ENCODE assay signal across 13 cellular contexts in the genomic region with DNA sequence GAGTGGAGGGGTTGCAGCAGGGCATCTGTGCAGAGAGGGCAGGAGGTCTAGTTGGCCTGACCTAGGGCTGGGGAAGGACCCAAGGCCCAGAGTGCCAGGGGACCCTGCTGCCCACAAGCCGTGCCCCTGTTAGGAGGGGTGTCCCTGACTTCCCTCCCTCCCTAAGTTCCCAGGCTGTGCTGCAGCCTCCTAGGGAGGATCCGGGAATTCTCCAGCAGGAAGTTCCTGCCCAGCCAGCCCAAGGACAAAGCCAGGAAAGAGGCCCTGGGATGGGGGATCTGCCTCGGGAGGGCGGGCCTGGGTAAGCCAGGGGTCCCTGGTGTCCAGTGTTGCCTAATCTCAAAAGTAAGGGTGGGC. TPM values are rescaled to one million over a fixed set of nuclear protein-coding genes. Genes with fewer than 3 reads are reported as not detected.
DNase-seq lines count a peak whose midpoint lies in the region; ATAC-seq and TF ChIP-seq lines count a peak whose summit lies in the region.
"Had no signal": no experiment of that assay in that cellular context is flagged by ENCODE, and none has a peak within 500 bp of the region (broad histone marks: within the 10 kb centered on the region; RNA-seq: fewer than 3 reads in every experiment).

No MANE protein-coding gene starts in this region.

- peak overlapping the region; percentile 47 for H2AK5ac ChIP-seq in IMR-90 (ENCODE audit: low read depth, low read length)

- 0% methylated on average over 1 of the region's 4 CpGs; no CpG with 5 or more reads in 1 of the 2 experiments for WGBS in IMR-90 (ENCODE audit: extremely low coverage in 2 of 2, insufficient read length in 1 of 2), 2 experiments

- peaks cover 14% of the 10 kb centered on the region for H3K9me1 ChIP-seq in IMR-90 (ENCODE audit: insufficient read depth, low read length)

- TF ChIP-seq CTCF in IMR-90 (conservative IDR thresholded peaks at IDR 0.05; ENCODE audit: low read depth, low read length) (no peak), left lung (IDR thresholded peaks at IDR 0.05) (no peak), gastrocnemius medialis (IDR thresholded peaks at IDR 0.05 in 4 of 5, conservative IDR thresholded peaks at IDR 0.05 in 1 of 5) (no peak), MM.1S (IDR thresholded peaks at IDR 0.05; ENCODE audit: low read length) (no peak)

- TF ChIP-seq RAD21 in IMR-90 (IDR thresholded peaks at IDR 0.05; ENCODE audit: low read length): no peak

- no peaks in the 10 kb centered on the region for H3K9me2 ChIP-seq in MM.1S (replicated peaks; ENCODE audit: insufficient read depth, low read length)
- H3K9me2 ChIP-seq: SK-N-SH had no signal

- peak overlapping the region; percentile 67; the same call in 1 of the 2 replicates for H2BK20ac ChIP-seq in IMR-90 (ENCODE audit: low read depth, low read length)

- H3K36me3 ChIP-seq in IMR-90 (ENCODE audit: control insufficient read depth, insufficient read depth, low read length) (no peaks in the 10 kb centered on the region), duodenal mucosa (ENCODE audit: control insufficient read depth in 1 of 2, insufficient read depth in 2 of 2, low read length in 2 of 2) (no peaks in the 10 kb centered on the region), left lung (no peaks in the 10 kb centered on the region), gastrocnemius medialis (no peaks in the 10 kb centered on the region), MM.1S (replicated peaks; ENCODE audit: insufficient read depth, low read length) (no peaks in the 10 kb centered on the region)
- H3K36me3 ChIP-seq: neutrophil had no signal

- CTCF ChIA-PET in IMR-90 (lab: Yijun Ruan, JAX): interaction anchor here (1.0 to 1.6 kb wide), 7 partner anchors 32 to 122 kb away, joined by 3 to 21 read pairs (median 4); partner anchors contain the start of gene ITPR3

- no peak overlapping the region for H3K23ac ChIP-seq in IMR-90 (ENCODE audit: low read depth, low read length)

- DNase-seq in IMR-90 (no peak), left lung (no peak), gastrocnemius medialis (no peak), MM.1S (no peak), C1 segment of cervical spinal cord (lab: John Stamatoyannopoulos, UW) (no peak)
- DNase-seq: activated CD4-positive, CD25-positive, alpha-beta regulatory T cell; KG1; NCI-H187 treated with DMSO at 0.1 percent for 48 hours had no signal

- intact Hi-C loops in IMR-90 (cut with micrococcal nuclease) (loop anchor here (1.0 to 5.0 kb wide), 5 partner anchors 84 to 565 kb away; no protein-coding TSS in a partner anchor), left lung (cut with DNase I) (no loop called here), gastrocnemius medialis (cut with DNase I; ENCODE audit: low total_unique reads) (loop anchor here (1.0 to 10.0 kb wide), 5 partner anchors 18 to 565 kb away; partner anchors contain the start of gene LEMD2)

- no peak for ATAC-seq in IMR-90 (ENCODE audit: low read depth)
- ATAC-seq in left lung: no peak
- no peak for ATAC-seq in gastrocnemius medialis
- no peak for ATAC-seq in GM21717 (IDR thresholded peaks at IDR 0.05; ENCODE audit: unreplicated experiment)
- no peak for ATAC-seq in GM21515 (IDR thresholded peaks at IDR 0.05; ENCODE audit: unreplicated experiment)

- no peak overlapping the region for H3K56ac ChIP-seq in IMR-90 (ENCODE audit: extremely low read depth, insufficient read depth, low read length)

- POLR2A ChIA-PET in IMR-90 (lab: Charles Lee; ENCODE audit: unreplicated experiment): no interaction called here

- no peak overlapping the region for H3K18ac ChIP-seq in IMR-90 (ENCODE audit: low read depth, low read length)

- no peaks in the 10 kb centered on the region for H3F3A ChIP-seq in MM.1S (ENCODE audit: insufficient read depth, low read length)

- no peaks in the 10 kb centered on the region for H3K79me1 ChIP-seq in IMR-90 (ENCODE audit: low read depth in 1 of 2, low read length in 2 of 2)

- in situ Hi-C loops in IMR-90 (cut with MboI; ENCODE audit: low sequenced_read_pairs): loop anchor here (5.0 to 10.0 kb wide), 3 partner anchors 113 to 565 kb away; no protein-coding TSS in a partner anchor
- in situ Hi-C loops in gastrocnemius medialis (cut with MboI; ENCODE audit: low sequenced_read_pairs in 4 of 4): loop anchor here (5.0 to 10.0 kb wide), 6 partner anchors 45 to 175 kb away; no protein-coding TSS in a partner anchor

- H3K9me3 ChIP-seq in IMR-90 (ENCODE audit: control insufficient read depth, insufficient read depth, low read length) (no peaks in the 10 kb centered on the region), duodenal mucosa (ENCODE audit: control insufficient read depth in 1 of 2, low read length in 2 of 2) (no peaks in the 10 kb centered on the region), left lung (no peaks in the 10 kb centered on the region), gastrocnemius medialis (no peaks in the 10 kb centered on the region), MM.1S (replicated peaks; ENCODE audit: insufficient read depth, low read length) (no peaks in the 10 kb centered on the region)
- H3K9me3 ChIP-seq: neutrophil, SK-N-SH had no signal

- no peak overlapping the region for H4K5ac ChIP-seq in IMR-90 (ENCODE audit: low read depth, low read length)

- H3K27ac ChIP-seq in IMR-90 (ENCODE audit: insufficient read depth, low read length): no peak overlapping the region
- peak overlapping the region; percentile 91 for H3K27ac ChIP-seq in duodenal mucosa (ENCODE audit: low read depth, low read length)
- H3K27ac ChIP-seq in left lung: peak overlapping the region; percentile 79 to 83
- peak overlapping the region; percentile 92 to 95 (median 94) for H3K27ac ChIP-seq in gastrocnemius medialis
- H3K27ac ChIP-seq in MM.1S (ENCODE audit: low read length): no peak overlapping the region
- H3K27ac ChIP-seq: neutrophil had no signal

- H3K4me2 ChIP-seq in IMR-90 (ENCODE audit: low read depth, low read length) (no peak overlapping the region), MM.1S (ENCODE audit: low read depth, low read length) (no peak overlapping the region)

- H3K9ac ChIP-seq in IMR-90 (ENCODE audit: low read depth, low read length) (no peak overlapping the region), duodenal mucosa (ENCODE audit: low read depth in 1 of 2, low read length in 2 of 2) (peak overlapping the region in 1 of 2 donors; percentile 58), MM.1S (ENCODE audit: low read length) (no peak overlapping the region)

- dilution Hi-C loops in IMR-90 (cut with HindIII; ENCODE audit: low sequenced_read_pairs, unreplicated experiment): no loop called here

- 0 out of 3 replicates have a peak overlapping the region, but pooled peaks have one; percentile 62 for H2BK15ac ChIP-seq in IMR-90 (ENCODE audit: low read depth, low read length)

- BruUV-seq in IMR-90 (replicated peaks; lab: Mats Ljungman, UMichigan): no TSS peak

- H3K27me3 ChIP-seq in IMR-90 (ENCODE audit: control insufficient read depth, insufficient read depth, low read length) (no peaks in the 10 kb centered on the region), duodenal mucosa (ENCODE audit: control insufficient read depth in 1 of 2, insufficient read depth in 2 of 2, low read length in 2 of 2) (no peaks in the 10 kb centered on the region), left lung (peaks cover 0 to 19% of the 10 kb centered on the region in 2 donors), gastrocnemius medialis (no peaks in the 10 kb centered on the region), MM.1S (replicated peaks; ENCODE audit: insufficient read depth, low read length) (no peaks in the 10 kb centered on the region)

- peak overlapping the region; percentile 95; the same call in 1 of the 2 replicates for H2BK120ac ChIP-seq in IMR-90 (ENCODE audit: low read depth, low read length)

- no peaks in the 10 kb centered on the region for H4K20me1 ChIP-seq in IMR-90 (ENCODE audit: insufficient read depth, low read length)
- H4K20me1 ChIP-seq in MM.1S (ENCODE audit: insufficient read depth, low read length): no peaks in the 10 kb centered on the region

- H2BK5ac ChIP-seq in IMR-90 (ENCODE audit: low read depth, low read length, poor library complexity, severe bottlenecking): no peak overlapping the region

- peak overlapping the region; percentile 46 for H3K4ac ChIP-seq in IMR-90 (ENCODE audit: low read depth, low read length)

- TF ChIP-seq POLR2A in IMR-90 (IDR thresholded peaks at IDR 0.05; ENCODE audit: low read depth, low read length): no peak
- no peak for TF ChIP-seq POLR2A in gastrocnemius medialis (IDR thresholded peaks at IDR 0.05)

- no peak overlapping the region for H3K14ac ChIP-seq in IMR-90 (replicated peaks; ENCODE audit: low read depth, low read length)

- H3K4me1 ChIP-seq in IMR-90 (ENCODE audit: control insufficient read depth, insufficient read depth, low read length) (peaks cover 15% of the 10 kb centered on the region), duodenal mucosa (ENCODE audit: control insufficient read depth in 1 of 2, insufficient read depth in 2 of 2, low read length in 2 of 2) (peaks cover 39 to 45% of the 10 kb centered on the region in 2 donors), left lung (peaks cover 27 to 41% of the 10 kb centered on the region in 2 donors), gastrocnemius medialis (peaks cover 33 to 39% of the 10 kb centered on the region in 2 donors), MM.1S (ENCODE audit: low read length) (peaks cover 19% of the 10 kb centered on the region)

- no peak overlapping the region; the same call in 1 of the 2 replicates for H4K91ac ChIP-seq in IMR-90 (ENCODE audit: insufficient read depth, low read depth, low read length)

- no peak overlapping the region for H3K4me3 ChIP-seq in IMR-90 (ENCODE audit: insufficient read depth, low read depth, low read length)
- no peak overlapping the region for H3K4me3 ChIP-seq in duodenal mucosa (ENCODE audit: low read depth in 1 of 2, low read length in 2 of 2)
- H3K4me3 ChIP-seq in left lung: no peak overlapping the region
- H3K4me3 ChIP-seq in gastrocnemius medialis: no peak overlapping the region
- H3K4me3 ChIP-seq in MM.1S (ENCODE audit: low read length): no peak overlapping the region

- H2AK9ac ChIP-seq in IMR-90 (replicated peaks; ENCODE audit: low read depth, low read length, poor library complexity): peak overlapping the region; percentile 99

- H2AFZ ChIP-seq in IMR-90 (replicated peaks; ENCODE audit: low read length, poor library complexity): peak overlapping the region; percentile 96
- H2AFZ ChIP-seq in MM.1S (ENCODE audit: low read length): no peak overlapping the region

- H4K8ac ChIP-seq in IMR-90 (ENCODE audit: low read depth in 2 of 2, low read length in 2 of 2): peak overlapping the region in 1 of 2 experiments; percentile 46; a peak in 2 of 4 replicates

- no peaks in the 10 kb centered on the region for H3K79me2 ChIP-seq in MM.1S (ENCODE audit: low read length)

RNA-seq across cellular contexts. Expression of gene BAK1, which starts 9.3 kb away (rescaled TPM):
- 12.0 and 12.5 TPM in 2 replicates for total RNA-seq in IMR-90 (2012; rRNA removed)
- polyA plus RNA-seq in IMR-90 (2012; rRNA removed): 18.2 and 19.0 TPM in 2 replicates
- 10.5 and 18.3 TPM in 2 replicates for polyA plus RNA-seq in IMR-90 (2012; cell fraction: cytosol; rRNA removed)
- 14.4 and 24.2 TPM in 2 replicates for polyA plus RNA-seq in IMR-90 (2012; cell fraction: nucleus; rRNA removed; ENCODE audit: low replicate concordance)
- total RNA-seq in left lung: 10 to 100 TPM; 26.5 to 27.0 TPM
- 10 to 100 TPM in 1 of 4 donors, 1 to 10 TPM in 3; 5.8 to 11.7 (median 8.2) TPM for total RNA-seq in gastrocnemius medialis

RNA-seq across cellular contexts. Expression of gene ITPR3, which starts 31.8 kb away (rescaled TPM):
- total RNA-seq in IMR-90 (2012; rRNA removed) (1.6 and 1.7 TPM in 2 replicates), left lung (100 to 1,000 TPM; 107 to 147 TPM), gastrocnemius medialis (1 to 10 TPM; 1.9 to 6.8 (median 4.2) TPM)
- 3.7 and 4.1 TPM in 2 replicates for polyA plus RNA-seq in IMR-90 (2012; rRNA removed)
- 1.3 and 3.6 TPM in 2 replicates for polyA plus RNA-seq in IMR-90 (2012; cell fraction: cytosol; rRNA removed)
- polyA plus RNA-seq in IMR-90 (2012; cell fraction: nucleus; rRNA removed; ENCODE audit: low replicate concordance): 20.9 and 27.8 TPM in 2 replicates

Comparison
In these comparisons a context has a peak if more than half of its experiments do, and no peak if none do; other contexts are left out.
1. H3K27ac ChIP-seq: peak in duodenal mucosa (single experiment), left lung (2 of 2) and gastrocnemius medialis (4 of 4); none in IMR-90 (single experiment) and MM.1S (single experiment).
2. RNA of gene ITPR3, which starts 31.8 kb away (total RNA-seq): 107 to 147 TPM in left lung; 1.9 to 6.8 TPM in gastrocnemius medialis and 1.6 to 1.7 TPM in IMR-90; every median in the first group is over 10 times any median in the second.
3. intact Hi-C loops: an anchor here in IMR-90 (1.0 to 5.0 kb wide) and gastrocnemius medialis (1.0 to 10.0 kb wide); none called in left lung.